Comparison of ENCODE assay signal across 1 cellular context in the genomic region with DNA sequence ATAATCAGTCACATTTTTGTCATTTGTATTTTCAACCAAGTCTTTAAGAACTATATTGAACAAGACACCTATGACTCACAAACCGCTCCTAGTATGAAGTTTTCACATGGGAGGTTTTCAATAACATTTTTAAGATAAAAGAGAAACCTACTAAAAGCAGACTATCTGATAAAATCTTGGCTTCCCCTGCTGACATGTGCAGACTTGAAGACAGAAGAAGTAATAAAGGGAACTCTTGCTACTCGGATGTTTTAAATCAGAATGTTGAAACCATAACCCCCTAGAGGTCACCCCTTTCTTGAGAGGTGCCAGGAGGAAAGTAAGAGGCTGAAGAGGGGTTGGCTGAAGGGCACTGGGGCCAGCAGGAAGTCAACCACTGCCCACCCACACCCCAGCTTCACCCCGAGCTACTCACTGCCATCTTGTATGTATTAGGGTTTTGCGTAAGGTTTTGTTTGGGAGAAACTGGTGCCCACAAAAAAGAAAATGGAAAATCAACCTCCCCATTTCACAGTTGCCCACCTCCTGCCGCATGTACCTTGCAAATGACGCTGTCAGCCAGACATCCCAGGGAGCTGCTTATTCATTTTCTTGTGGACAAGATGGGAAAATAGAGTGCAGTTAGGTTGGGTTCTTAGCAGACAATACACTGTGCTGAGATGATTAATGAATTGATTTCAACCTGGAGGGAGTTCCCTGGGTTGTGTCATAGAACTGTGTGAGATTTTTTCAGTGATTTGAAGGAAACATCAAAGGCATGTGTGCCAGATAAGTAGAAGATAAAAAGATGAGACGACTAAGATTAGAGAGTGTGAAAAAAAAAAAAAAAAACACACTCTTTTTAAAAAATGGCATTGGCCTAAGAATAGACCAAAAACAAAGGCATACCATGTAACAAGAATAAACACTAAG.
TF ChIP-seq lines count a peak whose summit lies in the region.

No MANE protein-coding gene starts in this region.

TF ChIP-seq in SK-N-SH treated with all-trans-retinoic acid at 6 μM for 48 hours, 23 proteins besides CTCF, POLR2A, EP300 and RAD21 (continued from another document):
- no peak for TF ChIP-seq ARNTL (CRISPR knock-in tag; IDR thresholded peaks at IDR 0.05; ENCODE audit: borderline replicate concordance, low read depth)
- TF ChIP-seq, protein P1, sequence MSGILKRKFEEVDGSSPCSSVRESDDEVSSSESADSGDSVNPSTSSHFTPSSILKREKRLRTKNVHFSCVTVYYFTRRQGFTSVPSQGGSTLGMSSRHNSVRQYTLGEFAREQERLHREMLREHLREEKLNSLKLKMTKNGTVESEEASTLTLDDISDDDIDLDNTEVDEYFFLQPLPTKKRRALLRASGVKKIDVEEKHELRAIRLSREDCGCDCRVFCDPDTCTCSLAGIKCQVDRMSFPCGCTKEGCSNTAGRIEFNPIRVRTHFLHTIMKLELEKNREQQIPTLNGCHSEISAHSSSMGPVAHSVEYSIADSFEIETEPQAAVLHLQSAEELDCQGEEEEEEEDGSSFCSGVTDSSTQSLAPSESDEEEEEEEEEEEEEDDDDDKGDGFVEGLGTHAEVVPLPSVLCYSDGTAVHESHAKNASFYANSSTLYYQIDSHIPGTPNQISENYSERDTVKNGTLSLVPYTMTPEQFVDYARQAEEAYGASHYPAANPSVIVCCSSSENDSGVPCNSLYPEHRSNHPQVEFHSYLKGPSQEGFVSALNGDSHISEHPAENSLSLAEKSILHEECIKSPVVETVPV (CRISPR knock-in tag; IDR thresholded peaks at IDR 0.05): no peak
